In genomic region chr18:36187138-36187825, GRCh38 we compare ENCODE assay signal across 8 cellular contexts. TPM values are rescaled to one million over a fixed set of nuclear protein-coding genes. Genes with fewer than 3 reads are reported as not detected.
A peak's percentile ranks its signal among the peaks of the same experiment; 100 is the strongest.
DNase-seq lines count a peak whose midpoint lies in the region; ATAC-seq and TF ChIP-seq lines count a peak whose summit lies in the region.

Gene MOCOS (plus strand): TSS chr18:36187497. CDS start chr18:36187540, 43 bp downstream.

- 0 out of 2 replicates have a peak, but pooled peaks cover 3% of the 10 kb centered on the region for H3F3A ChIP-seq in PC-9 (ENCODE audit: insufficient read depth, low read depth)

- peak; percentile 53 for DNase-seq in activated CD4-positive, alpha-beta T cell treated with anti-CD3 and anti-CD28 coated beads for 36 hours
- no peak for DNase-seq in activated CD4-positive, alpha-beta T cell treated with anti-CD3 and anti-CD28 coated beads for 1 hour
- DNase-seq in PC-9, result peak; percentile 63 to 86
- peak; percentile 62 for DNase-seq in activated naive CD4-positive, alpha-beta T cell treated with anti-CD3 and anti-CD28 coated beads, Interleukin-2, amount 10 ng/mL, durations not matched to agents 7 days and 5 days
- peak; percentile 79 for DNase-seq in glutamatergic neuron
- peak; percentile 92 for DNase-seq in osteocyte (ENCODE audit: extremely low spot score, unreplicated experiment)
- no peak for DNase-seq in NCI-H345 treated with DMSO at 0.1 percent for 48 hours (lab: John Stamatoyannopoulos, UW; ENCODE audit: unreplicated experiment)

- CTCF ChIA-PET in activated CD4-positive, alpha-beta T cell treated with anti-CD3 and anti-CD28 coated beads for 36 hours (lab: Charles Lee), result interaction anchor here (2.1 kb wide), 1 partner anchor 44 kb away, joined by 5 read pairs; no protein-coding TSS in a partner anchor
- CTCF ChIA-PET in PC-9 (lab: Charles Lee), result no interaction called here
- CTCF ChIA-PET in activated naive CD4-positive, alpha-beta T cell treated with anti-CD3 and anti-CD28 coated beads, Interleukin-2, amount 10 ng/mL, durations not matched to agents 7 days and 5 days (lab: Charles Lee), result no interaction called here

- H4K20me1 ChIP-seq in PC-9 (ENCODE audit: insufficient read depth), result peaks cover 5% of the 10 kb centered on the region; the same call in 1 of the 2 replicates

- POLR2A ChIA-PET in activated CD4-positive, alpha-beta T cell treated with anti-CD3 and anti-CD28 coated beads for 36 hours (lab: Charles Lee), result interaction anchor here (0.5 kb wide), 1 partner anchor 56 kb away, joined by 4 read pairs; no protein-coding TSS in a partner anchor
- POLR2A ChIA-PET in PC-9 (lab: Charles Lee; ENCODE audit: unreplicated experiment), result no interaction called here

- peaks cover 48% of the 10 kb centered on the region for H3K79me2 ChIP-seq in PC-9 (ENCODE audit: low read depth)

- peak within 1 kb of the TSS; percentile 98 for H3K27ac ChIP-seq in PC-9

- no peaks in the 10 kb centered on the region for H3K9me3 ChIP-seq in PC-9 (ENCODE audit: insufficient read depth, low read depth)

- no peaks in the 10 kb centered on the region for H3K27me3 ChIP-seq in PC-9 (ENCODE audit: insufficient read depth, low read depth)

- peak within 1 kb of the TSS; percentile 85 for H3K4me3 ChIP-seq in PC-9

- peak within 1 kb of the TSS; percentile 82 for H3K4me2 ChIP-seq in PC-9

- H3K27me3 Mint-ChIP-seq in activated CD4-positive, alpha-beta T cell treated with anti-CD3 and anti-CD28 coated beads for 36 hours, result peaks cover 21% of the 10 kb centered on the region
- H3K27me3 Mint-ChIP-seq in activated naive CD4-positive, alpha-beta T cell treated with anti-CD3 and anti-CD28 coated beads, Interleukin-2, amount 10 ng/mL, durations not matched to agents 7 days and 5 days, result peaks cover 59% of the 10 kb centered on the region
- H3K27me3 Mint-ChIP-seq in glutamatergic neuron (ENCODE audit: unreplicated experiment) (peaks cover 6% of the 10 kb centered on the region), osteocyte (ENCODE audit: unreplicated experiment) (no peaks in the 10 kb centered on the region)

- H3K9me3 Mint-ChIP-seq in activated CD4-positive, alpha-beta T cell treated with anti-CD3 and anti-CD28 coated beads for 36 hours (ENCODE audit: low read depth), result no peaks in the 10 kb centered on the region
- no peaks in the 10 kb centered on the region for H3K9me3 Mint-ChIP-seq in activated naive CD4-positive, alpha-beta T cell treated with anti-CD3 and anti-CD28 coated beads, Interleukin-2, amount 10 ng/mL, durations not matched to agents 7 days and 5 days
- H3K9me3 Mint-ChIP-seq in glutamatergic neuron (ENCODE audit: unreplicated experiment), result peaks cover 2% of the 10 kb centered on the region
- H3K9me3 Mint-ChIP-seq in osteocyte (ENCODE audit: unreplicated experiment), result no peaks in the 10 kb centered on the region

- no peaks in the 10 kb centered on the region for H3K36me3 Mint-ChIP-seq in activated CD4-positive, alpha-beta T cell treated with anti-CD3 and anti-CD28 coated beads for 36 hours (ENCODE audit: low read depth)
- no peaks in the 10 kb centered on the region for H3K36me3 Mint-ChIP-seq in activated naive CD4-positive, alpha-beta T cell treated with anti-CD3 and anti-CD28 coated beads, Interleukin-2, amount 10 ng/mL, durations not matched to agents 7 days and 5 days
- H3K36me3 Mint-ChIP-seq in glutamatergic neuron (ENCODE audit: unreplicated experiment) (peaks cover 3% of the 10 kb centered on the region), osteocyte (ENCODE audit: unreplicated experiment) (no peaks in the 10 kb centered on the region)

- peaks cover 20% of the 10 kb centered on the region for H3K36me3 ChIP-seq in PC-9 (ENCODE audit: low read depth)

- intact Hi-C loops in activated CD4-positive, alpha-beta T cell treated with anti-CD3 and anti-CD28 coated beads for 36 hours (cut with DNase I, micrococcal nuclease), result loop anchor here in 1 of 2 experiments (5.0 kb wide), 1 partner anchor 95 kb away; no protein-coding TSS in a partner anchor
- intact Hi-C loops in PC-9 (cut with micrococcal nuclease; ENCODE audit: unreplicated experiment), result no loop called here

- no peaks in the 10 kb centered on the region for H3K9me2 ChIP-seq in PC-9 (ENCODE audit: insufficient read depth)

- no peak within 1 kb of the TSS for H3K27ac Mint-ChIP-seq in activated CD4-positive, alpha-beta T cell treated with anti-CD3 and anti-CD28 coated beads for 36 hours
- H3K27ac Mint-ChIP-seq in activated naive CD4-positive, alpha-beta T cell treated with anti-CD3 and anti-CD28 coated beads, Interleukin-2, amount 10 ng/mL, durations not matched to agents 7 days and 5 days, result no peak within 1 kb of the TSS
- no peak within 1 kb of the TSS for H3K27ac Mint-ChIP-seq in glutamatergic neuron (ENCODE audit: unreplicated experiment)
- peak within 1 kb of the TSS; percentile 69 for H3K27ac Mint-ChIP-seq in osteocyte (ENCODE audit: unreplicated experiment)

- no TSS peak for BruUV-seq in PC-9 (replicated peaks; lab: Mats Ljungman, UMichigan)

- peaks cover 21% of the 10 kb centered on the region for H3K4me1 ChIP-seq in PC-9 (replicated peaks; ENCODE audit: insufficient read depth)

- peak; percentile 63 for ATAC-seq in activated CD4-positive, alpha-beta T cell treated with anti-CD3 and anti-CD28 coated beads for 36 hours
- peak; percentile 75 for ATAC-seq in HG02973 (IDR thresholded peaks at IDR 0.05; ENCODE audit: unreplicated experiment)

- H3K4me3 Mint-ChIP-seq in activated CD4-positive, alpha-beta T cell treated with anti-CD3 and anti-CD28 coated beads for 36 hours, result peak within 1 kb of the TSS; percentile 66
- peak within 1 kb of the TSS; percentile 73 for H3K4me3 Mint-ChIP-seq in activated naive CD4-positive, alpha-beta T cell treated with anti-CD3 and anti-CD28 coated beads, Interleukin-2, amount 10 ng/mL, durations not matched to agents 7 days and 5 days
- H3K4me3 Mint-ChIP-seq in glutamatergic neuron (ENCODE audit: unreplicated experiment), result peak within 1 kb of the TSS; percentile 81
- peak within 1 kb of the TSS; percentile 90 for H3K4me3 Mint-ChIP-seq in osteocyte (ENCODE audit: unreplicated experiment)

- H2AFZ ChIP-seq in PC-9, result peak within 1 kb of the TSS; percentile 82

- H3K4me1 Mint-ChIP-seq in activated CD4-positive, alpha-beta T cell treated with anti-CD3 and anti-CD28 coated beads for 36 hours, result peaks cover 6% of the 10 kb centered on the region
- peaks cover 17% of the 10 kb centered on the region for H3K4me1 Mint-ChIP-seq in activated naive CD4-positive, alpha-beta T cell treated with anti-CD3 and anti-CD28 coated beads, Interleukin-2, amount 10 ng/mL, durations not matched to agents 7 days and 5 days
- peaks cover 7% of the 10 kb centered on the region for H3K4me1 Mint-ChIP-seq in glutamatergic neuron (ENCODE audit: low read depth, unreplicated experiment)
- peaks cover 25% of the 10 kb centered on the region for H3K4me1 Mint-ChIP-seq in osteocyte (ENCODE audit: unreplicated experiment)

- no peak for TF ChIP-seq CTCF in PC-9 (conservative IDR thresholded peaks at IDR 0.05)
- no peak for TF ChIP-seq CTCF in glutamatergic neuron (IDR thresholded peaks at IDR 0.05; ENCODE audit: partially characterized antibody, unreplicated experiment)
- no peak for TF ChIP-seq CTCF in osteocyte (IDR thresholded peaks at IDR 0.05)

RNA-seq across cellular contexts. Expression of gene MOCOS, which starts in this region (rescaled TPM):
- total RNA-seq in activated CD4-positive, alpha-beta T cell treated with anti-CD3 and anti-CD28 coated beads for 36 hours, result under 1 TPM; 0.07 to 0.11 TPM
- total RNA-seq in PC-9 (2021) (22.7 and 30.4 TPM in 2 replicates), glutamatergic neuron (ENCODE audit: unreplicated experiment) (1.3 TPM), osteocyte (5.2 and 5.5 TPM in 2 replicates)

Comparison
In these comparisons a context has a peak if more than half of its experiments do, and no peak if none do; other contexts are left out.
1. Peak in DNase-seq and ATAC-seq in activated CD4-positive, alpha-beta T cell treated with anti-CD3 and anti-CD28 coated beads for 36 hours; RNA of the gene not detected or under 1 TPM.
2. DNase-seq: peak in PC-9 (2 of 2), activated naive CD4-positive, alpha-beta T cell treated with anti-CD3 and anti-CD28 coated beads, Interleukin-2, amount 10 ng/mL, durations not matched to agents 7 days and 5 days (single experiment), glutamatergic neuron (single experiment) and osteocyte (single experiment); none in activated CD4-positive, alpha-beta T cell treated with anti-CD3 and anti-CD28 coated beads for 1 hour (single experiment) and NCI-H345 treated with DMSO at 0.1 percent for 48 hours (single experiment).
3. Peak in every context shown above with its lines, with median percentiles within 50 percentile points of each other: H3K4me3 Mint-ChIP-seq.